In genomic region chr10:11336703-11337102, GRCh38 we compare ENCODE assay signal across 11 cellular contexts.
A peak's percentile ranks its signal among the peaks of the same experiment; 100 is the strongest.
DNase-seq lines count a peak whose midpoint lies in the region; ATAC-seq and TF ChIP-seq lines count a peak whose summit lies in the region.
"Had no signal": no experiment of that assay in that cellular context is flagged by ENCODE, and none has a peak within 500 bp of the region (broad histone marks: within the 10 kb centered on the region; RNA-seq: fewer than 3 reads in every experiment).

No MANE protein-coding gene starts in this region.

- H3K36me3 ChIP-seq in suprapubic skin = no peaks in the 10 kb centered on the region
- H3K36me3 ChIP-seq: MG63 had no signal

- H3K9me3 ChIP-seq in suprapubic skin = no peaks in the 10 kb centered on the region
- H3K9me3 ChIP-seq: MG63 had no signal

- H3K27me3 ChIP-seq in layer of hippocampus (ENCODE audit: control insufficient read depth, insufficient read depth, low read length) (no peaks in the 10 kb centered on the region), suprapubic skin (no peaks in the 10 kb centered on the region)
- H3K27me3 ChIP-seq: MG63 had no signal

- DNase-seq in activated naive CD4-positive, alpha-beta T cell treated with anti-CD3 and anti-CD28 coated beads, Interleukin-2, amount 10 ng/mL, durations not matched to agents 7 days and 5 days = no peak
- no peak for DNase-seq in activated naive CD4-positive, alpha-beta T cell treated with Interleukin-2 at 50 U/mL for 16 hours
- no peak for DNase-seq in activated naive CD4-positive, alpha-beta T cell treated with anti-CD3 and anti-CD28 coated beads, Interleukin-2, amount 50 U/mL, for 72 hours (ENCODE audit: low spot score in 2 of 2)
- DNase-seq in superior temporal gyrus (ENCODE audit: extremely low spot score) (peak; percentile 87), suprapubic skin (ENCODE audit: low spot score in 2 of 2) (no peak), GM10248 (ENCODE audit: extremely low spot score) (no peak)
- DNase-seq: H9, left ventricle myocardium superior, MG63 had no signal

- H3K4me3 ChIP-seq in suprapubic skin = no peak overlapping the region
- H3K4me3 ChIP-seq: MG63 had no signal

- no peak for TF ChIP-seq POLR2A in suprapubic skin (IDR thresholded peaks at IDR 0.05)

- peaks cover 3% of the 10 kb centered on the region for H3K4me1 ChIP-seq in suprapubic skin

- no peak for ATAC-seq in activated naive CD4-positive, alpha-beta T cell treated with anti-CD3 and anti-CD28 coated beads, Interleukin-2, amount 50 U/mL, for 72 hours
- no peak for ATAC-seq in GM18517 (IDR thresholded peaks at IDR 0.05; ENCODE audit: unreplicated experiment)

- H3K27ac ChIP-seq in layer of hippocampus (ENCODE audit: low read depth, low read length) (peak overlapping the region; percentile 5), suprapubic skin (no peak overlapping the region)

- H3K4me3 Mint-ChIP-seq in activated naive CD4-positive, alpha-beta T cell treated with anti-CD3 and anti-CD28 coated beads, Interleukin-2, amount 10 ng/mL, durations not matched to agents 7 days and 5 days = no peak overlapping the region
- H3K4me3 Mint-ChIP-seq: H9 had no signal

- 82% methylated on average over 7 of the region's 7 CpGs for WGBS in suprapubic skin

- no peak for TF ChIP-seq EP300 in suprapubic skin (IDR thresholded peaks at IDR 0.05)

- peaks cover 39% of the 10 kb centered on the region for H3K36me3 Mint-ChIP-seq in activated naive CD4-positive, alpha-beta T cell treated with anti-CD3 and anti-CD28 coated beads, Interleukin-2, amount 10 ng/mL, durations not matched to agents 7 days and 5 days
- peaks cover 3 to 27% of the 10 kb centered on the region in 2 donors for H3K36me3 Mint-ChIP-seq in activated naive CD4-positive, alpha-beta T cell treated with anti-CD3 and anti-CD28 coated beads, Interleukin-2, amount 50 U/mL, for 72 hours

- peaks cover 28% of the 10 kb centered on the region for H3K4me1 Mint-ChIP-seq in activated naive CD4-positive, alpha-beta T cell treated with anti-CD3 and anti-CD28 coated beads, Interleukin-2, amount 10 ng/mL, durations not matched to agents 7 days and 5 days

- TF ChIP-seq CTCF in suprapubic skin (IDR thresholded peaks at IDR 0.05) = no peak
- no peak for TF ChIP-seq CTCF in GM10248 (IDR thresholded peaks at IDR 0.05; ENCODE audit: control extremely low read depth, extremely low read depth, low read depth, missing control alignments)

- POLR2A ChIA-PET in GM10248 (lab: Yijun Ruan, JAX) = no interaction called here

- H3K9me3 Mint-ChIP-seq in activated naive CD4-positive, alpha-beta T cell treated with anti-CD3 and anti-CD28 coated beads, Interleukin-2, amount 10 ng/mL, durations not matched to agents 7 days and 5 days = no peaks in the 10 kb centered on the region
- H3K9me3 Mint-ChIP-seq in activated naive CD4-positive, alpha-beta T cell treated with anti-CD3 and anti-CD28 coated beads, Interleukin-2, amount 50 U/mL, for 72 hours = no peaks in the 10 kb centered on the region
- H3K9me3 Mint-ChIP-seq: H9 had no signal

- H3K27me3 Mint-ChIP-seq in activated naive CD4-positive, alpha-beta T cell treated with anti-CD3 and anti-CD28 coated beads, Interleukin-2, amount 10 ng/mL, durations not matched to agents 7 days and 5 days = peaks cover 4% of the 10 kb centered on the region

- CTCF ChIA-PET in activated naive CD4-positive, alpha-beta T cell treated with anti-CD3 and anti-CD28 coated beads, Interleukin-2, amount 10 ng/mL, durations not matched to agents 7 days and 5 days (lab: Charles Lee) = no interaction called here
- CTCF ChIA-PET in GM10248 (lab: Yijun Ruan, JAX) = interaction anchor here (2.2 kb wide), 1 partner anchor 9 kb away, joined by 7 read pairs; no protein-coding TSS in a partner anchor

- H3K27ac Mint-ChIP-seq in activated naive CD4-positive, alpha-beta T cell treated with anti-CD3 and anti-CD28 coated beads, Interleukin-2, amount 10 ng/mL, durations not matched to agents 7 days and 5 days = peak overlapping the region; percentile 78
- H3K27ac Mint-ChIP-seq in activated naive CD4-positive, alpha-beta T cell treated with anti-CD3 and anti-CD28 coated beads, Interleukin-2, amount 50 U/mL, for 72 hours = peak overlapping the region; percentile 31 to 81
